Comparison of ENCODE assay signal across 15 cellular contexts in genomic region chr6:1162367-1163275, GRCh38.
DNase-seq lines count a peak whose midpoint lies in the region; ATAC-seq and TF ChIP-seq lines count a peak whose summit lies in the region.
"Had no signal": no experiment of that assay in that cellular context is flagged by ENCODE, and none has a peak within 500 bp of the region (broad histone marks: within the 10 kb centered on the region; RNA-seq: fewer than 3 reads in every experiment).

No MANE protein-coding gene starts in this region.

- H3K27ac ChIP-seq in AG04450 (ENCODE audit: low read depth, low read length) = no peak overlapping the region
- H3K27ac ChIP-seq in IMR-90 (ENCODE audit: insufficient read depth, low read length) = no peak overlapping the region
- H3K27ac ChIP-seq in left lung = no peak overlapping the region
- H3K27ac ChIP-seq: ascending aorta, right lobe of liver, tibial nerve had no signal

- no peak overlapping the region for H3K23ac ChIP-seq in IMR-90 (ENCODE audit: low read depth, low read length)

- no peaks in the 10 kb centered on the region for H3K36me3 ChIP-seq in IMR-90 (ENCODE audit: control insufficient read depth, insufficient read depth, low read length)
- H3K36me3 ChIP-seq in left lung = no peaks in the 10 kb centered on the region
- H3K36me3 ChIP-seq: ascending aorta, right lobe of liver, tibial nerve had no signal

- in situ Hi-C loops in IMR-90 (cut with MboI; ENCODE audit: low sequenced_read_pairs) = no loop called here

- H2AFZ ChIP-seq in IMR-90 (replicated peaks; ENCODE audit: low read length, poor library complexity) = no peak overlapping the region

- H4K20me1 ChIP-seq in IMR-90 (ENCODE audit: insufficient read depth, low read length) = no peaks in the 10 kb centered on the region

- no peak overlapping the region for H2BK120ac ChIP-seq in IMR-90 (ENCODE audit: low read depth, low read length)

- DNase-seq in AG04450 (ENCODE audit: low read depth, low spot score) (no peak), IMR-90 (peak; percentile 4), left lung (no peak), NCI-H345 (lab: John Stamatoyannopoulos, UW) (no peak), sciatic nerve (ENCODE audit: low spot score) (no peak)
- DNase-seq in T-helper 2 cell treated with Interferon-gamma antibody and Interleukin-4, amounts not matched to agents 5 μg/mL and 100 μg/mL, for 36 hours (ENCODE audit: low spot score) = no peak
- DNase-seq: activated CD8-positive, alpha-beta T cell treated with anti-CD3 and anti-CD28 coated beads, Interleukin-2, amount 10 ng/mL, durations not matched to agents 7 days and 5 days; NCI-H1048; right lobe of liver; SHP77 treated with DMSO at 0.1 percent for 48 hours had no signal

- no TSS peak for BruUV-seq in IMR-90 (replicated peaks; lab: Mats Ljungman, UMichigan)

- H2AK9ac ChIP-seq in IMR-90 (replicated peaks; ENCODE audit: low read depth, low read length, poor library complexity) = no peak overlapping the region

- WGBS in IMR-90 (ENCODE audit: extremely low coverage in 2 of 2, insufficient read length in 1 of 2), 2 experiments = 25% methylated on average over 2 of the region's 8 CpGs; no CpG with 5 or more reads in 1 of the 2 experiments

- no peak overlapping the region for H3K27ac Mint-ChIP-seq in T-helper 2 cell treated with Interferon-gamma antibody and Interleukin-4, amounts not matched to agents 5 μg/mL and 100 μg/mL, for 36 hours
- H3K27ac Mint-ChIP-seq: activated CD8-positive, alpha-beta T cell treated with anti-CD3 and anti-CD28 coated beads, Interleukin-2, amount 10 ng/mL, durations not matched to agents 7 days and 5 days; stimulated activated effector memory CD8-positive, alpha-beta T cell treated with anti-CD3 and anti-CD28 coated beads, Interleukin-12 subunit alpha, Interleukin-12 subunit beta, amount 100 ng/mL, for 72 hours had no signal

- intact Hi-C loops in IMR-90 (cut with micrococcal nuclease) = no loop called here
- intact Hi-C loops in left lung (cut with DNase I) = no loop called here
- intact Hi-C loops in sciatic nerve (cut with DNase I) = no loop called here

- no peaks in the 10 kb centered on the region for H3K9me1 ChIP-seq in IMR-90 (ENCODE audit: insufficient read depth, low read length)

- no peak for TF ChIP-seq POLR2A in IMR-90 (IDR thresholded peaks at IDR 0.05; ENCODE audit: low read depth, low read length)

- dilution Hi-C loops in IMR-90 (cut with HindIII; ENCODE audit: low sequenced_read_pairs, unreplicated experiment) = no loop called here

- TF ChIP-seq CTCF in AG04450 (IDR thresholded peaks at IDR 0.05; ENCODE audit: low read depth, low read length) (no peak), IMR-90 (conservative IDR thresholded peaks at IDR 0.05; ENCODE audit: low read depth, low read length) (no peak), left lung (IDR thresholded peaks at IDR 0.05) (no peak)

- H3K56ac ChIP-seq in IMR-90 (ENCODE audit: extremely low read depth, insufficient read depth, low read length) = no peak overlapping the region

- H3K4me1 Mint-ChIP-seq in T-helper 2 cell treated with Interferon-gamma antibody and Interleukin-4, amounts not matched to agents 5 μg/mL and 100 μg/mL, for 36 hours (ENCODE audit: low read depth) = no peaks in the 10 kb centered on the region
- H3K4me1 Mint-ChIP-seq: stimulated activated effector memory CD8-positive, alpha-beta T cell treated with anti-CD3 and anti-CD28 coated beads, Interleukin-12 subunit alpha, Interleukin-12 subunit beta, amount 100 ng/mL, for 72 hours had no signal

- no peak overlapping the region for H4K5ac ChIP-seq in IMR-90 (ENCODE audit: low read depth, low read length)

- H3K9me3 ChIP-seq in AG04450 (ENCODE audit: control insufficient read depth, insufficient read depth, low read length) (no peaks in the 10 kb centered on the region), IMR-90 (ENCODE audit: control insufficient read depth, insufficient read depth, low read length) (no peaks in the 10 kb centered on the region), left lung (no peaks in the 10 kb centered on the region)
- H3K9me3 ChIP-seq: ascending aorta, right lobe of liver, tibial nerve had no signal

- no peak overlapping the region for H2BK5ac ChIP-seq in IMR-90 (ENCODE audit: low read depth, low read length, poor library complexity, severe bottlenecking)

- peaks cover 2% of the 10 kb centered on the region for H3K27me3 Mint-ChIP-seq in T-helper 2 cell treated with Interferon-gamma antibody and Interleukin-4, amounts not matched to agents 5 μg/mL and 100 μg/mL, for 36 hours (ENCODE audit: low read depth)

- H3K18ac ChIP-seq in IMR-90 (ENCODE audit: low read depth, low read length) = no peak overlapping the region; the same call in 1 of the 2 replicates

- ATAC-seq in IMR-90 (ENCODE audit: low read depth) (no peak), left lung (peak; percentile 76), HG02642 (IDR thresholded peaks at IDR 0.05; ENCODE audit: poor library complexity, unreplicated experiment) (no peak), HG03097 (IDR thresholded peaks at IDR 0.05; ENCODE audit: low FRiP score, unreplicated experiment) (no peak), sciatic nerve (no peak)
- ATAC-seq: activated CD8-positive, alpha-beta T cell treated with anti-CD3 and anti-CD28 coated beads, Interleukin-2, amount 10 ng/mL, durations not matched to agents 7 days and 5 days; stimulated activated effector memory CD8-positive, alpha-beta T cell treated with anti-CD3 and anti-CD28 coated beads, Interleukin-12 subunit alpha, Interleukin-12 subunit beta, amount 100 ng/mL, for 72 hours had no signal

- peak overlapping the region; percentile 26 for H3K4me3 Mint-ChIP-seq in T-helper 2 cell treated with Interferon-gamma antibody and Interleukin-4, amounts not matched to agents 5 μg/mL and 100 μg/mL, for 36 hours
- H3K4me3 Mint-ChIP-seq: activated CD8-positive, alpha-beta T cell treated with anti-CD3 and anti-CD28 coated beads, Interleukin-2, amount 10 ng/mL, durations not matched to agents 7 days and 5 days; stimulated activated effector memory CD8-positive, alpha-beta T cell treated with anti-CD3 and anti-CD28 coated beads, Interleukin-12 subunit alpha, Interleukin-12 subunit beta, amount 100 ng/mL, for 72 hours had no signal

- H2BK15ac ChIP-seq in IMR-90 (ENCODE audit: low read depth, low read length) = no peak overlapping the region; the same call in 2 of the 3 replicates

- no peaks in the 10 kb centered on the region for H3K79me1 ChIP-seq in IMR-90 (ENCODE audit: low read depth in 1 of 2, low read length in 2 of 2)

- CTCF ChIA-PET in AG04450 (lab: Charles Lee) (no interaction called here), IMR-90 (lab: Yijun Ruan, JAX) (no interaction called here)

- no peaks in the 10 kb centered on the region for H3K9me3 Mint-ChIP-seq in T-helper 2 cell treated with Interferon-gamma antibody and Interleukin-4, amounts not matched to agents 5 μg/mL and 100 μg/mL, for 36 hours
- H3K9me3 Mint-ChIP-seq: stimulated activated effector memory CD8-positive, alpha-beta T cell treated with anti-CD3 and anti-CD28 coated beads, Interleukin-12 subunit alpha, Interleukin-12 subunit beta, amount 100 ng/mL, for 72 hours had no signal

- 0 out of 2 replicates have a peak overlapping the region, but pooled peaks have one; percentile 8 for H2BK20ac ChIP-seq in IMR-90 (ENCODE audit: low read depth, low read length)

- TF ChIP-seq RAD21 in IMR-90 (IDR thresholded peaks at IDR 0.05; ENCODE audit: low read length) = no peak

- no peak overlapping the region for H4K8ac ChIP-seq in IMR-90 (ENCODE audit: low read depth in 2 of 2, low read length in 2 of 2)

- H4K91ac ChIP-seq in IMR-90 (ENCODE audit: insufficient read depth, low read depth, low read length) = no peak overlapping the region

- no peaks in the 10 kb centered on the region for H3K36me3 Mint-ChIP-seq in T-helper 2 cell treated with Interferon-gamma antibody and Interleukin-4, amounts not matched to agents 5 μg/mL and 100 μg/mL, for 36 hours (ENCODE audit: low read depth)
- H3K36me3 Mint-ChIP-seq: stimulated activated effector memory CD8-positive, alpha-beta T cell treated with anti-CD3 and anti-CD28 coated beads, Interleukin-12 subunit alpha, Interleukin-12 subunit beta, amount 100 ng/mL, for 72 hours had no signal

- peak overlapping the region; percentile 22; the same call in 1 of the 2 replicates for H3K4me3 ChIP-seq in AG04450 (ENCODE audit: low read depth, low read length)
- H3K4me3 ChIP-seq in IMR-90 (ENCODE audit: insufficient read depth, low read depth, low read length) = peak overlapping the region; percentile 36; the same call in 1 of the 2 replicates
- H3K4me3 ChIP-seq in left lung = no peak overlapping the region
- H3K4me3 ChIP-seq: ascending aorta, tibial nerve had no signal

- no peak overlapping the region for H3K9ac ChIP-seq in IMR-90 (ENCODE audit: low read depth, low read length)

- no peaks in the 10 kb centered on the region for H3K4me1 ChIP-seq in IMR-90 (ENCODE audit: control insufficient read depth, insufficient read depth, low read length)
- no peaks in the 10 kb centered on the region for H3K4me1 ChIP-seq in left lung
- H3K4me1 ChIP-seq: ascending aorta, right lobe of liver, tibial nerve had no signal

- H3K14ac ChIP-seq in IMR-90 (replicated peaks; ENCODE audit: low read depth, low read length) = no peak overlapping the region

- H3K4me2 ChIP-seq in IMR-90 (ENCODE audit: low read depth, low read length) = peak overlapping the region; percentile 72; the same call in 1 of the 2 replicates

- H3K4ac ChIP-seq in IMR-90 (ENCODE audit: low read depth, low read length) = no peak overlapping the region

- no peak overlapping the region for H2AK5ac ChIP-seq in IMR-90 (ENCODE audit: low read depth, low read length)

- POLR2A ChIA-PET in AG04450 (lab: Yijun Ruan, JAX) (no interaction called here), IMR-90 (lab: Charles Lee; ENCODE audit: unreplicated experiment) (no interaction called here)

- H3K27me3 ChIP-seq in AG04450 (ENCODE audit: control insufficient read depth, insufficient read depth, low read length) (no peaks in the 10 kb centered on the region), IMR-90 (ENCODE audit: control insufficient read depth, insufficient read depth, low read length) (no peaks in the 10 kb centered on the region), left lung (no peaks in the 10 kb centered on the region)
- H3K27me3 ChIP-seq: ascending aorta, right lobe of liver, tibial nerve had no signal

TF ChIP-seq in IMR-90, 13 proteins besides CTCF, POLR2A, EP300 and RAD21 (continues in another document):
- TF ChIP-seq MXI1 (IDR thresholded peaks at IDR 0.05; ENCODE audit: borderline replicate concordance, low read depth, low read length) (no peak), CHD1 (IDR thresholded peaks at IDR 0.05; ENCODE audit: low read depth, low read length) (no peak), USF2 (IDR thresholded peaks at IDR 0.05; ENCODE audit: low read depth, low read length) (no peak), CEBPB (IDR thresholded peaks at IDR 0.05; ENCODE audit: low read depth, low read length) (no peak), RFX5 (IDR thresholded peaks at IDR 0.05; ENCODE audit: low read depth, low read length) (no peak)

Comparison
In these comparisons a context has a peak if more than half of its experiments do, and no peak if none do; other contexts are left out.
1. H3K4me3 ChIP-seq: peak in AG04450 (single experiment) and IMR-90 (single experiment); none in left lung (0 of 2).